1 cellular context compared by ENCODE assay signal in the genomic region with DNA sequence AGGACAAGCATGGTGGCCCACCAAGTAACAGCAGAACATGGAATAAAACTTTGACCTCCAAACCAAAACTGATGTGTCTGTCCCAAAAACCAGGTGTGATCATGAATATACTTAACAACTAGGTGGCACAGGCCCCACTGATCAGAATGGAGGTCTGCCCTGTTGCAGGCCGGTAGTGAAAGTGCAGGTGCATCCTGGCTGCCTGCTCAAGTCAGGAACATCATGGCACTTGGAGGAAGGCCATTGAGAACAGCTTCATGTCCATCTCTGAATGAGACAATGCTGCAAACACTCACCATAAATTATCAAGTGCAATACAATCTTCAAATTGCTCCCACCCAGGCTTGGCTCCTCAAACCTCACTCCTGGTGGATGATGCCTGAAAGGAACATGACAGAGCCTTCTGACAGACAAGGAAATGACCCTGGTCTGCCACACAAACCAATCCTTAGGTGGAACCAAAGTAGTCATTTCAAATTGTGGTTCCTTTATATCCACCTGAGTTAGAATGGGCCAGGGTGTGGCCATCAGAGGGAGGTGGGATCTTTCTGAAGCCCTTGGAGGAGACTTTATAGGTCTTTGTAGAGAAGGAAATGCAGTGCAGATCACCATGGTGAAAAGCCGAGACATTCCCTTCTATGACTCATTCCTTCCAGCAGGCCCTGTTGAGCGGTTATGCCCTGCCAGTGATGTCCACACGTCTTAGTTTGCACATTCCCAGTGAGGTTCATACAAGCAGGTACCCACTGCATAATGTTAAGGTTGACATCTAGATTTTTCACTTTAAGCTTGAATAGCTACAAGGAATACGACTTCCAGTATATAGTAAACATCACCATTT.
TF ChIP-seq lines count a peak whose summit lies in the region.

No MANE protein-coding gene starts in this region.

TF ChIP-seq in IMR-90, 13 proteins besides CTCF, POLR2A, EP300 and RAD21 (continued from another document):
- TF ChIP-seq, protein P1, sequence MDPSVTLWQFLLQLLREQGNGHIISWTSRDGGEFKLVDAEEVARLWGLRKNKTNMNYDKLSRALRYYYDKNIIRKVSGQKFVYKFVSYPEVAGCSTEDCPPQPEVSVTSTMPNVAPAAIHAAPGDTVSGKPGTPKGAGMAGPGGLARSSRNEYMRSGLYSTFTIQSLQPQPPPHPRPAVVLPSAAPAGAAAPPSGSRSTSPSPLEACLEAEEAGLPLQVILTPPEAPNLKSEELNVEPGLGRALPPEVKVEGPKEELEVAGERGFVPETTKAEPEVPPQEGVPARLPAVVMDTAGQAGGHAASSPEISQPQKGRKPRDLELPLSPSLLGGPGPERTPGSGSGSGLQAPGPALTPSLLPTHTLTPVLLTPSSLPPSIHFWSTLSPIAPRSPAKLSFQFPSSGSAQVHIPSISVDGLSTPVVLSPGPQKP (IDR thresholded peaks at IDR 0.05; ENCODE audit: borderline replicate concordance, low read depth, low read length) = no peak
- TF ChIP-seq BHLHE40 (IDR thresholded peaks at IDR 0.05; ENCODE audit: low read depth, low read length) (no peak), CEBPB (IDR thresholded peaks at IDR 0.05; ENCODE audit: low read depth, low read length) (no peak), NFE2L2 (IDR thresholded peaks at IDR 0.05; ENCODE audit: low read depth, low read length) (no peak), MXI1 (IDR thresholded peaks at IDR 0.05; ENCODE audit: borderline replicate concordance, low read depth, low read length) (no peak), RFX5 (IDR thresholded peaks at IDR 0.05; ENCODE audit: low read depth, low read length) (no peak), SMC3 (IDR thresholded peaks at IDR 0.05; ENCODE audit: low read depth, low read length) (no peak), MAFK (IDR thresholded peaks at IDR 0.05; ENCODE audit: low read depth, low read length) (no peak), RCOR1 (IDR thresholded peaks at IDR 0.05; ENCODE audit: insufficient replicate concordance, low read length) (no peak), FOS (IDR thresholded peaks at IDR 0.05; ENCODE audit: low read depth, low read length) (no peak), CHD1 (IDR thresholded peaks at IDR 0.05; ENCODE audit: low read depth, low read length) (no peak)
- TF ChIP-seq, protein P2, sequence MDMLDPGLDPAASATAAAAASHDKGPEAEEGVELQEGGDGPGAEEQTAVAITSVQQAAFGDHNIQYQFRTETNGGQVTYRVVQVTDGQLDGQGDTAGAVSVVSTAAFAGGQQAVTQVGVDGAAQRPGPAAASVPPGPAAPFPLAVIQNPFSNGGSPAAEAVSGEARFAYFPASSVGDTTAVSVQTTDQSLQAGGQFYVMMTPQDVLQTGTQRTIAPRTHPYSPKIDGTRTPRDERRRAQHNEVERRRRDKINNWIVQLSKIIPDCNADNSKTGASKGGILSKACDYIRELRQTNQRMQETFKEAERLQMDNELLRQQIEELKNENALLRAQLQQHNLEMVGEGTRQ (IDR thresholded peaks at IDR 0.05; ENCODE audit: low read depth, low read length) = no peak
